ENCODE assay signal across 8 cellular contexts in genomic region chrX:49079489-49080428, GRCh38. TPM values are rescaled to one million over a fixed set of nuclear protein-coding genes. Genes with fewer than 3 reads are reported as not detected.
DNase-seq lines count a peak whose midpoint lies in the region; ATAC-seq, FAIRE-seq and TF ChIP-seq lines count a peak whose summit lies in the region.

Gene WDR45 (minus strand): TSS chrX:49079887. CDS start chrX:49078095, 1,792 bp downstream.

- FAIRE-seq in pancreas (lab: Jason Lieb, UNC): no peak

- TF ChIP-seq CTCF in pancreas (IDR thresholded peaks at IDR 0.05) (no peak), thyroid gland (IDR thresholded peaks at IDR 0.05) (no peak)

- peak within 1 kb of the TSS; percentile 98 for H3K4me3 Mint-ChIP-seq in activated naive CD8-positive, alpha-beta T cell treated with anti-CD3 and anti-CD28 coated beads, Interleukin-2, amount 10 ng/mL, durations not matched to agents 7 days and 5 days

- H3K4me1 Mint-ChIP-seq in activated naive CD8-positive, alpha-beta T cell treated with anti-CD3 and anti-CD28 coated beads, Interleukin-2, amount 10 ng/mL, durations not matched to agents 7 days and 5 days: peaks cover 17% of the 10 kb centered on the region

- H3K27ac Mint-ChIP-seq in activated naive CD8-positive, alpha-beta T cell treated with anti-CD3 and anti-CD28 coated beads, Interleukin-2, amount 10 ng/mL, durations not matched to agents 7 days and 5 days: peak within 1 kb of the TSS; percentile 99

- H3K9me3 ChIP-seq in pancreas: no peaks in the 10 kb centered on the region
- no peaks in the 10 kb centered on the region for H3K9me3 ChIP-seq in thyroid gland

- DNase-seq in COLO829 (ENCODE audit: low spot score): peak; percentile 69
- DNase-seq in Kasumi-1 (lab: John Stamatoyannopoulos, UW): peak; percentile 23 to 37
- peak; percentile 3 to 47 for DNase-seq in SW 1271 (lab: John Stamatoyannopoulos, UW)
- peak; percentile 71 for DNase-seq in activated naive CD8-positive, alpha-beta T cell treated with anti-CD3 and anti-CD28 coated beads, Interleukin-2, amount 10 ng/mL, durations not matched to agents 7 days and 5 days
- peak; percentile 57 to 89 (median 78) for DNase-seq in head of caudate nucleus
- peak; percentile 64 to 88 (median 70) for DNase-seq in pancreas
- DNase-seq in thyroid gland: peak; percentile 69 to 75

- H3K4me3 ChIP-seq in pancreas: peak within 1 kb of the TSS; percentile 25 to 55 (median 41)
- H3K4me3 ChIP-seq in thyroid gland (replicated peaks in 1 of 3): peak within 1 kb of the TSS; percentile 20 to 65 (median 56)

- ATAC-seq in GM21447 (IDR thresholded peaks at IDR 0.05; ENCODE audit: unreplicated experiment): peak; percentile 83
- ATAC-seq in activated naive CD8-positive, alpha-beta T cell treated with anti-CD3 and anti-CD28 coated beads, Interleukin-2, amount 10 ng/mL, durations not matched to agents 7 days and 5 days (ENCODE audit: low read depth): peak; percentile 83
- ATAC-seq in pancreas: peak; percentile 91 to 95 (median 94)

- H3K27ac ChIP-seq in pancreas: peak within 1 kb of the TSS; percentile 77 to 93 (median 89)
- peak within 1 kb of the TSS; percentile 65 to 93 (median 84) for H3K27ac ChIP-seq in thyroid gland

- no peaks in the 10 kb centered on the region for H3K36me3 ChIP-seq in pancreas
- no peaks in the 10 kb centered on the region for H3K36me3 ChIP-seq in thyroid gland

- H3K36me3 Mint-ChIP-seq in activated naive CD8-positive, alpha-beta T cell treated with anti-CD3 and anti-CD28 coated beads, Interleukin-2, amount 10 ng/mL, durations not matched to agents 7 days and 5 days: peaks cover 5% of the 10 kb centered on the region

- no peaks in the 10 kb centered on the region for H3K27me3 Mint-ChIP-seq in activated naive CD8-positive, alpha-beta T cell treated with anti-CD3 and anti-CD28 coated beads, Interleukin-2, amount 10 ng/mL, durations not matched to agents 7 days and 5 days

- TF ChIP-seq POLR2A in thyroid gland (IDR thresholded peaks at IDR 0.05): peak in 1 of 2 donors; percentile 72

- H3K4me1 ChIP-seq in pancreas (no peaks in the 10 kb centered on the region), thyroid gland (no peaks in the 10 kb centered on the region)

- no peaks in the 10 kb centered on the region for H3K9me3 Mint-ChIP-seq in activated naive CD8-positive, alpha-beta T cell treated with anti-CD3 and anti-CD28 coated beads, Interleukin-2, amount 10 ng/mL, durations not matched to agents 7 days and 5 days

- 0 to 31% methylated on average over 54 to 55 of the region's 55 CpGs for WGBS in pancreas, 2 donors
- WGBS in thyroid gland, 2 donors: 0 to 6% methylated on average over 6 of the region's 55 CpGs

- POLR2A ChIA-PET in activated naive CD8-positive, alpha-beta T cell treated with anti-CD3 and anti-CD28 coated beads, Interleukin-2, amount 10 ng/mL, durations not matched to agents 7 days and 5 days (lab: Charles Lee): interaction anchor here (0.5 to 1.6 kb wide), 9 partner anchors 10 to 333 kb away, joined by 3 to 8 read pairs (median 4); partner anchors contain the start of gene OTUD5

- H3K27me3 ChIP-seq in pancreas: no peaks in the 10 kb centered on the region
- H3K27me3 ChIP-seq in thyroid gland: no peaks in the 10 kb centered on the region

- intact Hi-C loops in head of caudate nucleus (cut with DNase I): no loop called here
- intact Hi-C loops in pancreas (cut with DNase I): no loop called here
- intact Hi-C loops in thyroid gland (cut with DNase I): no loop called here

RNA-seq across cellular contexts. Expression of gene WDR45, which starts in this region (rescaled TPM):
- total RNA-seq in activated naive CD8-positive, alpha-beta T cell treated with anti-CD3 and anti-CD28 coated beads, Interleukin-2, amount 10 ng/mL, durations not matched to agents 7 days and 5 days: 10 to 100 TPM; 53.4 to 55.1 TPM
- total RNA-seq in pancreas (10 to 100 TPM; 34.9 to 48.5 (median 45.6) TPM), thyroid gland (100 to 1,000 TPM in 3 of 4 donors, 10 to 100 TPM in 1; 99.8 to 184 (median 106) TPM)
- 100 to 1,000 TPM in 1 of 2 donors, 10 to 100 TPM in 1; 98.1 to 121 TPM for polyA plus RNA-seq in pancreas

Comparison
In these comparisons a context has a peak if more than half of its experiments do, and no peak if none do; other contexts are left out.
1. Peak in every context shown above with its lines: DNase-seq, ATAC-seq, H3K4me3 ChIP-seq and H3K27ac ChIP-seq.
2. DNase-seq: peak in every context shown above with its lines; median percentile 78 in head of caudate nucleus; 72 in thyroid gland; 71 in activated naive CD8-positive, alpha-beta T cell treated with anti-CD3 and anti-CD28 coated beads, Interleukin-2, amount 10 ng/mL, durations not matched to agents 7 days and 5 days; 70 in pancreas; 69 in COLO829; 30 in Kasumi-1; 25 in SW 1271.